Comparison of ENCODE assay signal across 5 cellular contexts in the genomic region with DNA sequence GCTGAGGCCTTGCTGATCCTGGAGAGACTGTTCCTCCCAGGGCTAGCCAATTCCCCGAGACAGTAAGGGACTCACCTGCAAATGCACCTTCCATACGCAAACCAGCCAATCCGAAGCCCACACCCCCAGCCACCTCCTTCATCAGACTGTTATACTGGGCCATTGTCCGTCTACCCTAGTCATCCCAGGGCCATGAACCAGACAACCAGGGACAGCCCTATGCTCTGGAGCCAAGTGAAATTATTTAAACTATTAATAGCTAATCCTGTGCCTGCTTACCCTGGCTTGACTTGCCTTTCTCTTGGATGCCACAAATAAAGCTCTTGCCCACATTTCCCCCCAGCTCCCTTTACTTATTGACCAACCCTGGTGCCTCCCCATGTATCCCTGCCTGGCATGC. TPM values are rescaled to one million over a fixed set of nuclear protein-coding genes. Genes with fewer than 3 reads are reported as not detected.
"Had no signal": no experiment of that assay in that cellular context is flagged by ENCODE, and none has a peak within 500 bp of the region (broad histone marks: within the 10 kb centered on the region; RNA-seq: fewer than 3 reads in every experiment).

No MANE protein-coding gene starts in this region.

- H3K4me3 ChIP-seq: GM23338 had no signal

- H3K4me3 Mint-ChIP-seq: GM23338, H9 had no signal

- H3K9me3 Mint-ChIP-seq: GM23338, H9 had no signal

- DNase-seq: H9, HCEC 1CT, IMR-90 had no signal

- ATAC-seq: GM23338 had no signal

- H3K27ac Mint-ChIP-seq: GM23338 had no signal

RNA-seq across cellular contexts. Expression of a gene that starts 4.0 kb away (rescaled TPM):
- total RNA-seq: HT-29, IMR-90 had no signal
- polyA plus RNA-seq: IMR-90 had no signal

RNA-seq across cellular contexts. Expression of a gene that starts 24.2 kb away (rescaled TPM):
- total RNA-seq: HT-29, IMR-90 had no signal
- polyA plus RNA-seq: IMR-90 had no signal
